In the genomic region with DNA sequence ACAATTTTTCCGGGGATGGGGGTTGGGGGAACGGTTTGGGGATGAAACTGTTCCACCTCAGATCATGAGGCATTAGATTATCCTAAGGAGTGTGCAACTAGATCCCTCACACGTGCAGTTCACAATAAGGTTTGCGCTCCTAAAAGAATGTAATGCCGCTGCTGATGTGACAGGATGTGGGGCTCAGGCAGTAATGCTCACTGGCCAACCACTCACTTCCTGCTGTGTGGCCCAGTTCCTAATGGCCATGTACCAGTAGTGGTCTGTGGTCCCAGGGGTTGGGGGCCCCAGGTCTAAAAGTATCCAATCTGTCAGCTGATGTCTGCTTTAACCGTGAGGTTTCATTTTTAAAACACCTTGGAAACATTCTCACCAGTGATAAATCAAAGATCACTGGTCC, we compare ENCODE assay signal across 8 cellular contexts. TPM values are rescaled to one million over a fixed set of nuclear protein-coding genes. Genes with fewer than 3 reads are reported as not detected.
DNase-seq lines count a peak whose midpoint lies in the region; ATAC-seq, FAIRE-seq and TF ChIP-seq lines count a peak whose summit lies in the region.

No MANE protein-coding gene starts in this region.

- intact Hi-C loops in activated naive CD4-positive, alpha-beta T cell treated with anti-CD3 and anti-CD28 coated beads for 36 hours (cut with micrococcal nuclease), result loop anchor here (5.0 kb wide), 1 partner anchor 437 kb away; a partner anchor contains a TSS
- intact Hi-C loops in kidney (cut with DNase I), result no loop called here

- DNase-seq in activated naive CD4-positive, alpha-beta T cell treated with anti-CD3 and anti-CD28 coated beads for 36 hours, result peak; percentile 50
- no peak for DNase-seq in activated naive CD4-positive, alpha-beta T cell (lab: John Stamatoyannopoulos, UW)
- no peak for DNase-seq in activated T-cell treated with anti-CD3 and anti-CD28 coated beads, Interleukin-2, amount 50 U/mL, for 4 hours
- no peak for DNase-seq in kidney
- DNase-seq in tibial nerve (ENCODE audit: low spot score in 2 of 2), result no peak
- no peak for DNase-seq in NCI-H2081 (lab: John Stamatoyannopoulos, UW)

- ATAC-seq in activated T-cell treated with anti-CD3 and anti-CD28 coated beads, Interleukin-2, amount 50 U/mL, for 4 hours, result no peak
- ATAC-seq in HG03039 (IDR thresholded peaks at IDR 0.05; ENCODE audit: unreplicated experiment) (no peak), HG02588 (IDR thresholded peaks at IDR 0.05; ENCODE audit: unreplicated experiment) (no peak)

- H3K4me3 Mint-ChIP-seq in activated naive CD4-positive, alpha-beta T cell treated with anti-CD3 and anti-CD28 coated beads for 36 hours, result peak overlapping the region; percentile 89
- peak overlapping the region; percentile 97 for H3K4me3 Mint-ChIP-seq in activated T-cell treated with anti-CD3 and anti-CD28 coated beads, Interleukin-2, amount 50 U/mL, for 4 hours

- WGBS in tibial nerve, 2 donors, result 67 to 68% methylated on average over 6 of the region's 6 CpGs

- H3K27ac Mint-ChIP-seq in activated naive CD4-positive, alpha-beta T cell treated with anti-CD3 and anti-CD28 coated beads for 36 hours, result peak overlapping the region; percentile 94

- H3K36me3 ChIP-seq in kidney (ENCODE audit: control insufficient read depth in 1 of 2, insufficient read depth in 2 of 2, low read length in 2 of 2) (no peaks in the 10 kb centered on the region), tibial nerve (peaks cover 0 to 12% (median 0%) of the 10 kb centered on the region in 3 donors)

- peaks cover 19% of the 10 kb centered on the region for H3K36me3 Mint-ChIP-seq in activated naive CD4-positive, alpha-beta T cell treated with anti-CD3 and anti-CD28 coated beads for 36 hours (ENCODE audit: low read depth)
- peaks cover 11% of the 10 kb centered on the region for H3K36me3 Mint-ChIP-seq in activated T-cell treated with anti-CD3 and anti-CD28 coated beads, Interleukin-2, amount 50 U/mL, for 4 hours (ENCODE audit: insufficient read depth)

- no peak for TF ChIP-seq POLR2A in tibial nerve (IDR thresholded peaks at IDR 0.05)

- no peaks in the 10 kb centered on the region for H3K27me3 Mint-ChIP-seq in activated naive CD4-positive, alpha-beta T cell treated with anti-CD3 and anti-CD28 coated beads for 36 hours (ENCODE audit: low read depth)
- no peaks in the 10 kb centered on the region for H3K27me3 Mint-ChIP-seq in activated T-cell treated with anti-CD3 and anti-CD28 coated beads, Interleukin-2, amount 50 U/mL, for 4 hours (ENCODE audit: low read depth)

- no peak for TF ChIP-seq CTCF in kidney (IDR thresholded peaks at IDR 0.05; ENCODE audit: borderline replicate concordance, extremely low read depth, insufficient read depth)
- TF ChIP-seq CTCF in tibial nerve (IDR thresholded peaks at IDR 0.05), result no peak

- no peaks in the 10 kb centered on the region for H3K27me3 ChIP-seq in tibial nerve

- H3K4me1 ChIP-seq in kidney (ENCODE audit: control insufficient read depth in 1 of 2, insufficient read depth in 1 of 2, low read depth in 1 of 2, low read length in 2 of 2), result peaks cover 16% of the 10 kb centered on the region in 2 donors
- H3K4me1 ChIP-seq in tibial nerve, result peaks cover 0 to 41% (median 19%) of the 10 kb centered on the region in 4 donors

- peaks cover 52% of the 10 kb centered on the region for H3K4me1 Mint-ChIP-seq in activated naive CD4-positive, alpha-beta T cell treated with anti-CD3 and anti-CD28 coated beads for 36 hours (ENCODE audit: low read depth)
- peaks cover 69% of the 10 kb centered on the region for H3K4me1 Mint-ChIP-seq in activated T-cell treated with anti-CD3 and anti-CD28 coated beads, Interleukin-2, amount 50 U/mL, for 4 hours (ENCODE audit: low read depth)

- peak overlapping the region in 1 of 2 donors; percentile 93 for H3K9ac ChIP-seq in kidney (ENCODE audit: low read length in 2 of 2)

- H3K9me3 ChIP-seq in kidney (ENCODE audit: control insufficient read depth in 1 of 2, low read length in 2 of 2) (no peaks in the 10 kb centered on the region), tibial nerve (no peaks in the 10 kb centered on the region)

- no peak for FAIRE-seq in kidney (lab: Jason Lieb, UNC)

- no peak for TF ChIP-seq EP300 in tibial nerve (IDR thresholded peaks at IDR 0.05)

- H3K27ac ChIP-seq in kidney (ENCODE audit: low read depth in 2 of 2, low read length in 2 of 2), result peak overlapping the region; percentile 44 to 93
- peak overlapping the region in 3 of 4 donors; percentile 91 to 96 (median 95) for H3K27ac ChIP-seq in tibial nerve

- peaks cover 8% of the 10 kb centered on the region for H3K9me3 Mint-ChIP-seq in activated naive CD4-positive, alpha-beta T cell treated with anti-CD3 and anti-CD28 coated beads for 36 hours
- peaks cover 6% of the 10 kb centered on the region for H3K9me3 Mint-ChIP-seq in activated T-cell treated with anti-CD3 and anti-CD28 coated beads, Interleukin-2, amount 50 U/mL, for 4 hours

- CTCF ChIA-PET in activated naive CD4-positive, alpha-beta T cell treated with anti-CD3 and anti-CD28 coated beads for 36 hours (lab: Charles Lee), result interaction anchor here (1.1 kb wide), 1 partner anchor 13 kb away, joined by 3 read pairs; no protein-coding TSS in a partner anchor

- H3K4me3 ChIP-seq in kidney (ENCODE audit: low read length in 2 of 2) (peak overlapping the region; percentile 35 to 95), tibial nerve (peak overlapping the region in 2 of 4 donors; percentile 19 to 84)

RNA-seq across cellular contexts. Expression of a gene that starts 2.2 kb away (rescaled TPM):
- total RNA-seq in activated naive CD4-positive, alpha-beta T cell treated with anti-CD3 and anti-CD28 coated beads for 36 hours, result 10 to 100 TPM; 53.3 to 54.8 TPM
- total RNA-seq in activated T-cell treated with anti-CD3 and anti-CD28 coated beads, Interleukin-2, amount 50 U/mL, for 4 hours, result 10 to 100 TPM; 10.3 to 12.8 (median 10.4) TPM
- 30.1 TPM for total RNA-seq in kidney
- polyA plus RNA-seq in kidney (ENCODE audit: insufficient read depth, low read depth, low replicate concordance), result 29.4 TPM
- total RNA-seq in tibial nerve, result 10 to 100 TPM; 12.6 to 26.7 (median 22.1) TPM

RNA-seq across cellular contexts. Expression of a gene that starts 51.1 kb away (rescaled TPM):
- 10 to 100 TPM; 16.0 to 16.1 TPM for total RNA-seq in activated naive CD4-positive, alpha-beta T cell treated with anti-CD3 and anti-CD28 coated beads for 36 hours
- 10 to 100 TPM; 18.8 to 19.8 (median 19.4) TPM for total RNA-seq in activated T-cell treated with anti-CD3 and anti-CD28 coated beads, Interleukin-2, amount 50 U/mL, for 4 hours
- total RNA-seq in kidney (45.5 TPM), tibial nerve (10 to 100 TPM; 62.2 to 74.7 (median 68.0) TPM)
- polyA plus RNA-seq in kidney (ENCODE audit: insufficient read depth, low read depth, low replicate concordance), result 12.3 TPM
